Comparison of ENCODE assay signal across 9 cellular contexts in genomic region chr1:244210884-244211558, GRCh38.
DNase-seq lines count a peak whose midpoint lies in the region; ATAC-seq and TF ChIP-seq lines count a peak whose summit lies in the region.
"Had no signal": no experiment of that assay in that cellular context is flagged by ENCODE, and none has a peak within 500 bp of the region (broad histone marks: within the 10 kb centered on the region; RNA-seq: fewer than 3 reads in every experiment).

No MANE protein-coding gene starts in this region.

- H3K4me1 Mint-ChIP-seq in activated T-cell treated with anti-CD3 and anti-CD28 coated beads, Interleukin-2, amount 50 U/mL, for 72 hours (ENCODE audit: low read depth): no peaks in the 10 kb centered on the region

- no peak overlapping the region for H3K4me3 Mint-ChIP-seq in activated T-cell treated with anti-CD3 and anti-CD28 coated beads, Interleukin-2, amount 50 U/mL, for 72 hours

- H3K9me3 Mint-ChIP-seq in activated T-cell treated with anti-CD3 and anti-CD28 coated beads, Interleukin-2, amount 50 U/mL, for 72 hours: no peaks in the 10 kb centered on the region

- no peaks in the 10 kb centered on the region for H3K9me3 ChIP-seq in SJCRH30 (replicated peaks)

- TF ChIP-seq CTCF in 22Rv1 (IDR thresholded peaks at IDR 0.05): peak; percentile 83
- peak; percentile 26 for TF ChIP-seq CTCF in GM12865 (IDR thresholded peaks at IDR 0.05; ENCODE audit: insufficient read depth, low read depth, low read length, missing control alignments)

- no peaks in the 10 kb centered on the region for H3K27me3 ChIP-seq in SJCRH30

- H3K27ac Mint-ChIP-seq in activated T-cell treated with anti-CD3 and anti-CD28 coated beads, Interleukin-2, amount 50 U/mL, for 72 hours: no peak overlapping the region

- H3K36me3 ChIP-seq in SJCRH30: no peaks in the 10 kb centered on the region

- H3K4me3 ChIP-seq in GM12865 (ENCODE audit: low read depth, low read length) (no peak overlapping the region), SJCRH30 (no peak overlapping the region)

- H3K4me1 ChIP-seq in SJCRH30: peaks cover 25% of the 10 kb centered on the region

- H3K27me3 Mint-ChIP-seq in activated T-cell treated with anti-CD3 and anti-CD28 coated beads, Interleukin-2, amount 50 U/mL, for 72 hours (ENCODE audit: low read depth): no peaks in the 10 kb centered on the region

- DNase-seq in GM12865 (ENCODE audit: low read depth) (no peak), SJCRH30 (peak; percentile 35 to 54), islet precursor cell (peak; percentile 73), inferior parietal cortex (ENCODE audit: extremely low spot score) (no peak)
- no peak for DNase-seq in activated T-cell treated with anti-CD3 and anti-CD28 coated beads, Interleukin-2, amount 50 U/mL, for 72 hours
- no peak for DNase-seq in stimulated activated CD4-positive, alpha-beta T cell treated with anti-CD3 and anti-CD28 coated beads, Interleukin-4, amount 100 ng/mL, for 4 hours
- DNase-seq: activated CD4-positive, alpha-beta T cell treated with anti-CD3 and anti-CD28 coated beads, Interleukin-2, amount 50 U/mL, for 48 hours had no signal

- H3K36me3 Mint-ChIP-seq in activated T-cell treated with anti-CD3 and anti-CD28 coated beads, Interleukin-2, amount 50 U/mL, for 72 hours (ENCODE audit: insufficient read depth in 2 of 2): no peaks in the 10 kb centered on the region

- H3K27ac ChIP-seq in 22Rv1 (no peak overlapping the region), SJCRH30 (no peak overlapping the region)

- ATAC-seq in HG03097 (IDR thresholded peaks at IDR 0.05; ENCODE audit: low FRiP score, unreplicated experiment): no peak
- no peak for ATAC-seq in activated T-cell treated with anti-CD3 and anti-CD28 coated beads, Interleukin-2, amount 50 U/mL, for 72 hours (replicated peaks in 1 of 2)

Comparison
In these comparisons a context has a peak if more than half of its experiments do, and no peak if none do; other contexts are left out.
1. DNase-seq: peak in SJCRH30 (2 of 2) and islet precursor cell (single experiment); none in GM12865 (single experiment), inferior parietal cortex (single experiment), activated T-cell treated with anti-CD3 and anti-CD28 coated beads, Interleukin-2, amount 50 U/mL, for 72 hours (0 of 2) and stimulated activated CD4-positive, alpha-beta T cell treated with anti-CD3 and anti-CD28 coated beads, Interleukin-4, amount 100 ng/mL, for 4 hours (0 of 2).